ENCODE assay signal across 27 cellular contexts in the genomic region with DNA sequence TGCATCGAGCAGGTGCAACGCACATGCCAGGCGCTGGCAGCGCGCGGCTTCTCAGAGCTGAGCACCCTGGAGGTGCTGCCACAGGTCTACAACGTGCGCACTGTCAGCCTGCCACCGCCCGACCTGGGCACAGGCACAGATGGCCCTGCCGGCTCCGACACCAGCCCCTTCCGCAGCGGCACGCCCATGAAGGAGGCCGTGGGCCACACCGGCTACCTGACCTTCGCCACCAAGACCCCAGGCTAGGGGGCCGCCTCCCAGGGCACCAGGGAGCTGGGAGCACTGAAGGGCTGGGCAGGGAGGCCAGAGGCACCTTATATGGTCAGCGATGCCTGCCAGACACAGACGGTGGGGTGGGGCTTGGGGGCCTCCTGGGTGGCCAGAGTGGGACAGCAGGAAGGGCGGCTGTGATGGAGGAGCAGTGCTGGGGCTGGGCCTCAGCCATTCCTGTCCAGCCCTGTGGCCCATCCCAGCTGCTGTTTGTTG. TPM values are rescaled to one million over a fixed set of nuclear protein-coding genes. Genes with fewer than 3 reads are reported as not detected.
A peak's percentile ranks its signal among the peaks of the same experiment; 100 is the strongest.
DNase-seq lines count a peak whose midpoint lies in the region; ATAC-seq and TF ChIP-seq lines count a peak whose summit lies in the region.
"Had no signal": no experiment of that assay in that cellular context is flagged by ENCODE, and none has a peak within 500 bp of the region (broad histone marks: within the 10 kb centered on the region; RNA-seq: fewer than 3 reads in every experiment).

No MANE protein-coding gene starts in this region.

- no peak overlapping the region for H3K23ac ChIP-seq in trophoblast cell (ENCODE audit: low read length)

- no peak overlapping the region for H3K4me3 Mint-ChIP-seq in glutamatergic neuron (ENCODE audit: unreplicated experiment)
- H3K4me3 Mint-ChIP-seq: activated B cell treated with CpG ODN at 0.5 μM for 24 hours; activated T-helper 17 cell treated with anti-CD3 and anti-CD28 coated beads, Interleukin-2, amount 50 U/mL, for 72 hours; B cell; CD8-positive, alpha-beta memory T cell; GM23338; neural crest cell had no signal

- no peaks in the 10 kb centered on the region for H3K79me1 ChIP-seq in trophoblast cell (ENCODE audit: low read length)

- no peak overlapping the region for H4K8ac ChIP-seq in trophoblast cell (ENCODE audit: low read depth, low read length)

- peaks cover 5% of the 10 kb centered on the region for H3K27me3 Mint-ChIP-seq in glutamatergic neuron (ENCODE audit: unreplicated experiment)
- H3K27me3 Mint-ChIP-seq: activated B cell treated with CpG ODN at 0.5 μM for 24 hours; activated T-helper 17 cell treated with anti-CD3 and anti-CD28 coated beads, Interleukin-2, amount 50 U/mL, for 72 hours; B cell had no signal

- H2AK5ac ChIP-seq in trophoblast cell (ENCODE audit: low read length), result no peak overlapping the region

- H3K14ac ChIP-seq in trophoblast cell (ENCODE audit: low read length), result no peak overlapping the region

- POLR2A ChIA-PET in HEK293 (lab: Yijun Ruan, JAX), result interaction anchor here (0.6 to 3.9 kb wide), 4 partner anchors 12 to 48 kb away, joined by 3 to 19 read pairs (median 4); partner anchors contain the start of gene CKB

- peaks cover 4% of the 10 kb centered on the region for H3K4me1 Mint-ChIP-seq in glutamatergic neuron (ENCODE audit: low read depth, unreplicated experiment)

- no peaks in the 10 kb centered on the region for H3K36me3 Mint-ChIP-seq in glutamatergic neuron (ENCODE audit: unreplicated experiment)

- H3K9me3 ChIP-seq in HEK293 (ENCODE audit: control insufficient read depth, insufficient read depth, low read depth, low read length), result no peaks in the 10 kb centered on the region
- no peaks in the 10 kb centered on the region for H3K9me3 ChIP-seq in trophoblast cell (ENCODE audit: insufficient read depth, low read depth, low read length)
- H3K9me3 ChIP-seq: tibial nerve had no signal

- H3K4me1 ChIP-seq in HEK293 (ENCODE audit: control insufficient read depth, insufficient read depth, low read length) (peaks cover 3% of the 10 kb centered on the region; the same call in 1 of the 2 replicates), foreskin keratinocyte (peaks cover 2% of the 10 kb centered on the region), trophoblast cell (ENCODE audit: control insufficient read depth in 1 of 2, insufficient read depth in 2 of 2, low read length in 2 of 2) (peaks cover 4 to 6% of the 10 kb centered on the region in 2 experiments)

- no peak overlapping the region for H2BK120ac ChIP-seq in trophoblast cell (ENCODE audit: insufficient read depth, low read length, poor library complexity)

- H3K27ac Mint-ChIP-seq in glutamatergic neuron (ENCODE audit: unreplicated experiment), result no peak overlapping the region
- H3K27ac Mint-ChIP-seq: activated B cell treated with CpG ODN at 0.5 μM for 24 hours; activated naive CD4-positive, alpha-beta T cell treated with anti-CD3 and anti-CD28 coated beads, Interleukin-2, amount 50 U/mL, for 72 hours; activated T-helper 17 cell treated with anti-CD3 and anti-CD28 coated beads, Interleukin-2, amount 50 U/mL, for 72 hours; B cell; CD8-positive, alpha-beta memory T cell; GM23338 had no signal

- H3K36me3 ChIP-seq in HEK293 (ENCODE audit: control insufficient read depth in 2 of 2, insufficient read depth in 1 of 2, low read length in 2 of 2) (peaks cover 0 to 19% of the 10 kb centered on the region in 2 experiments; a peak in 1 of 3 replicates), trophoblast cell (ENCODE audit: control insufficient read depth in 1 of 2, insufficient read depth in 2 of 2, low read length in 2 of 2) (peaks cover 10 to 17% of the 10 kb centered on the region in 2 experiments)

- H3K79me2 ChIP-seq in trophoblast cell (ENCODE audit: control insufficient read depth, insufficient read depth, low read length, poor library complexity), result no peaks in the 10 kb centered on the region

- intact Hi-C loops in sciatic nerve (cut with DNase I), result no loop called here

- no peak overlapping the region for H3K4me2 ChIP-seq in trophoblast cell (ENCODE audit: low read length)
- H3K4me2 ChIP-seq: GM23338 had no signal

- DNase-seq in caudate nucleus (lab: John Stamatoyannopoulos, UW) (peak in 21 of 61 donors; percentile 36 to 81 (median 57)), glutamatergic neuron (peak; percentile 57), sciatic nerve (ENCODE audit: low spot score) (no peak), foreskin keratinocyte (no peak), NCI-H1930 (lab: John Stamatoyannopoulos, UW) (no peak), T-helper 2 cell (no peak), trophoblast cell (no peak)
- DNase-seq: activated B cell treated with CpG ODN at 0.5 μM for 24 hours; activated CD8-positive, alpha-beta memory T cell treated with anti-CD3 and anti-CD28 coated beads, Interleukin-2, amount 50 U/mL, for 48 hours; CD8-positive, alpha-beta memory T cell; central memory CD4-positive, alpha-beta T cell; Kasumi-1; mammary epithelial cell; NCI-H1694; NCI-H2171; NCI-H510A treated with DMSO at 0.1 percent for 48 hours; NK-92 treated with Interleukin-12 subunit alpha and Interleukin-12 subunit beta, amount 100 ng/mL, for 24 hours; PC-3; SHP77; stimulated activated naive CD8-positive, alpha-beta T cell treated with anti-CD3 and anti-CD28 coated beads, Interleukin-15, Interleukin-2, amounts not matched to agents 100 U/mL and 50 U/mL, for 24 hours had no signal

- peak; percentile 32 for ATAC-seq in sciatic nerve
- ATAC-seq in foreskin keratinocyte, result no peak
- ATAC-seq: activated naive CD4-positive, alpha-beta T cell treated with anti-CD3 and anti-CD28 coated beads, Interleukin-2, amount 50 U/mL, for 72 hours; activated T-helper 17 cell treated with anti-CD3 and anti-CD28 coated beads, Interleukin-2, amount 50 U/mL, for 72 hours; GM23338; PC-3; stimulated activated naive CD8-positive, alpha-beta T cell treated with anti-CD3 and anti-CD28 coated beads, Interleukin-15, Interleukin-2, amounts not matched to agents 100 U/mL and 50 U/mL, for 24 hours had no signal

- CTCF ChIA-PET in HEK293 (lab: Yijun Ruan, JAX), result no interaction called here

- no peak overlapping the region for H2BK12ac ChIP-seq in trophoblast cell (ENCODE audit: low read length)

- H4K91ac ChIP-seq in trophoblast cell (ENCODE audit: low read depth, low read length), result no peak overlapping the region

- H2AFZ ChIP-seq in trophoblast cell (ENCODE audit: insufficient read depth, low read length, poor library complexity), result no peak overlapping the region
- H2AFZ ChIP-seq: GM23338 had no signal

- H3K9me3 Mint-ChIP-seq in glutamatergic neuron (ENCODE audit: unreplicated experiment), result peaks cover 1% of the 10 kb centered on the region
- H3K9me3 Mint-ChIP-seq: activated B cell treated with CpG ODN at 0.5 μM for 24 hours; activated naive CD4-positive, alpha-beta T cell treated with anti-CD3 and anti-CD28 coated beads, Interleukin-2, amount 50 U/mL, for 72 hours; activated T-helper 17 cell treated with anti-CD3 and anti-CD28 coated beads, Interleukin-2, amount 50 U/mL, for 72 hours; CD8-positive, alpha-beta memory T cell; GM23338; neural crest cell had no signal

- no peak overlapping the region for H4K12ac ChIP-seq in trophoblast cell (ENCODE audit: low read depth, low read length)

- H3K27ac ChIP-seq in HEK293 (ENCODE audit: extremely low read depth, low read depth, low read length), result no peak overlapping the region
- H3K27ac ChIP-seq in caudate nucleus (ENCODE audit: low read depth, low read length), result peak overlapping the region; percentile 86
- H3K27ac ChIP-seq in foreskin keratinocyte, result no peak overlapping the region
- H3K27ac ChIP-seq in trophoblast cell (ENCODE audit: low read depth, low read length), result no peak overlapping the region

- H3K27me3 ChIP-seq in foreskin keratinocyte (no peaks in the 10 kb centered on the region), trophoblast cell (ENCODE audit: insufficient read depth, low read length) (no peaks in the 10 kb centered on the region)
- H3K27me3 ChIP-seq: tibial nerve had no signal

- H3K4ac ChIP-seq in trophoblast cell (ENCODE audit: low read depth, low read length), result no peak overlapping the region

- whole genome bisulfite sequencing in trophoblast cell (ENCODE audit: extremely low coverage, insufficient coverage, insufficient read length), result no CpG with 5 or more reads among the region's 22 CpGs

- H2BK5ac ChIP-seq in trophoblast cell (ENCODE audit: low read depth, low read length, poor library complexity), result no peak overlapping the region

- no peak for TF ChIP-seq CTCF in HEK293 (tag by site-specific recombination; IDR thresholded peaks at IDR 0.05)
- no peak for TF ChIP-seq CTCF in glutamatergic neuron (IDR thresholded peaks at IDR 0.05; ENCODE audit: partially characterized antibody, unreplicated experiment)
- TF ChIP-seq CTCF in foreskin keratinocyte (conservative IDR thresholded peaks at IDR 0.05), result no peak

- no peak overlapping the region for H3K18ac ChIP-seq in trophoblast cell (ENCODE audit: low read length)

- no peak overlapping the region for H3K9ac ChIP-seq in trophoblast cell (ENCODE audit: low read length)

- H3K4me3 ChIP-seq in HEK293 (ENCODE audit: low read depth, low read length), result no peak overlapping the region
- H3K4me3 ChIP-seq in trophoblast cell (ENCODE audit: low read depth, low read length), result no peak overlapping the region
- H3K4me3 ChIP-seq: GM23338, tibial nerve had no signal

TF ChIP-seq in HEK293, 187 proteins besides CTCF, POLR2A, EP300 and RAD21 (continues in another document):
- TF ChIP-seq ZNF146 (tag by site-specific recombination; IDR thresholded peaks at IDR 0.05), result no peak

RNA-seq across cellular contexts. Expression of gene TRMT61A, which starts 5.6 kb away (rescaled TPM):
- total RNA-seq in glutamatergic neuron (ENCODE audit: unreplicated experiment) (7.8 TPM), sciatic nerve (12.4 TPM), foreskin keratinocyte (12.0 and 14.1 TPM in 2 replicates)
- 13.8 and 14.9 TPM in 2 replicates for polyA plus RNA-seq in foreskin keratinocyte
- 3.4 and 3.5 TPM in 2 replicates for polyA plus RNA-seq in trophoblast cell (2013)

RNA-seq across cellular contexts. Expression of gene CKB, which starts 12.0 kb away (rescaled TPM):
- 2,561 TPM for total RNA-seq in glutamatergic neuron (ENCODE audit: unreplicated experiment)
- total RNA-seq in sciatic nerve, result 69.1 TPM
- 1.8 and 4.1 TPM in 2 replicates for total RNA-seq in foreskin keratinocyte
- polyA plus RNA-seq in foreskin keratinocyte, result 4.4 and 7.1 TPM in 2 replicates
- 102 and 110 TPM in 2 replicates for polyA plus RNA-seq in trophoblast cell (2013)

RNA-seq across cellular contexts. Expression of gene BAG5, which starts 27.8 kb away (rescaled TPM):
- total RNA-seq in glutamatergic neuron (ENCODE audit: unreplicated experiment) (34.4 TPM), sciatic nerve (30.3 TPM), foreskin keratinocyte (25.7 and 28.0 TPM in 2 replicates)
- polyA plus RNA-seq in foreskin keratinocyte, result 9.0 and 11.1 TPM in 2 replicates
- polyA plus RNA-seq in trophoblast cell (2013), result 21.3 and 22.2 TPM in 2 replicates

RNA-seq across cellular contexts. Expression of gene COA8, which starts 28.1 kb away (rescaled TPM):
- total RNA-seq in glutamatergic neuron (ENCODE audit: unreplicated experiment) (54.9 TPM), sciatic nerve (37.4 TPM), foreskin keratinocyte (46.2 and 46.5 TPM in 2 replicates)
- polyA plus RNA-seq in foreskin keratinocyte, result 76.4 and 88.0 TPM in 2 replicates
- 42.0 and 45.6 TPM in 2 replicates for polyA plus RNA-seq in trophoblast cell (2013)

Comparison
In these comparisons a context has a peak if more than half of its experiments do, and no peak if none do; other contexts are left out.
1. RNA of gene CKB, which starts 12.0 kb away (total RNA-seq): 2,561 TPM in glutamatergic neuron (single experiment); 69.1 TPM in sciatic nerve (single experiment) and 1.8 to 4.1 TPM in foreskin keratinocyte; every median in the first group is over 10 times any median in the second.